In the genomic region with DNA sequence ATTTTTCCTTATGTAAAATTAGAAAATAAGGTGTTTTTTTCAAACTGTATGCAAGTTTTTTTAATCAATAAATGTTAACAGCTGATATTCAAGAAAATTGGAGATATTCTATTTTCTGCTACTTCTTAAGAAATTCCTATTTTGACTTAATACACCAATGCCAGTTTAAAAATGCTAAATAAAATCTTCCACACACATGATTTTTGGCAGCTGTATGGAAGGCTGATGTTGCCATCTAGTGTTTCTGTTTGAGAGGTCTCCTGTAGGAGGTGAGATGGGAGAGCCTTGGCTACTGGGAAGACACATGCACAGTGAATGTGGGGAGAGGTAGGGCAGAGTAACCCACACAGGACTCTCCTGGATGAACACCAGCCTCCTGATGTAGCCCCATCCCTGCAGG, we compare ENCODE assay signal across 8 cellular contexts. TPM values are rescaled to one million over a fixed set of nuclear protein-coding genes. Genes with fewer than 3 reads are reported as not detected.
A peak's percentile ranks its signal among the peaks of the same experiment; 100 is the strongest.
DNase-seq lines count a peak whose midpoint lies in the region; ATAC-seq and TF ChIP-seq lines count a peak whose summit lies in the region.

No MANE protein-coding gene starts in this region.

- H3K27me3 ChIP-seq in body of pancreas (no peaks in the 10 kb centered on the region), kidney epithelial cell (ENCODE audit: control insufficient read depth, insufficient read depth, low read length) (no peaks in the 10 kb centered on the region), upper lobe of right lung (no peaks in the 10 kb centered on the region)

- DNase-seq in COLO829 (ENCODE audit: low spot score) = peak; percentile 77
- peak; percentile 62 for DNase-seq in RKO (ENCODE audit: low spot score)
- peak in 1 of 4 donors; percentile 22 for DNase-seq in body of pancreas
- DNase-seq in kidney epithelial cell (ENCODE audit: low read depth) = peak; percentile 7
- no peak for DNase-seq in upper lobe of right lung
- no peak for DNase-seq in cerebellar nuclear complex (lab: John Stamatoyannopoulos, UW)

- H3K4me1 ChIP-seq in body of pancreas (no peaks in the 10 kb centered on the region), upper lobe of right lung (no peaks in the 10 kb centered on the region)

- peak; percentile 71 for ATAC-seq in GM18517 (IDR thresholded peaks at IDR 0.05; ENCODE audit: unreplicated experiment)
- peak; percentile 76 for ATAC-seq in HG03354 (IDR thresholded peaks at IDR 0.05; ENCODE audit: poor library complexity, severe bottlenecking, unreplicated experiment)
- ATAC-seq in body of pancreas = no peak
- ATAC-seq in upper lobe of right lung = peak; percentile 86

- intact Hi-C loops in body of pancreas (cut with DNase I) = no loop called here
- intact Hi-C loops in upper lobe of right lung (cut with DNase I) = no loop called here

- no peak for TF ChIP-seq POLR2A in body of pancreas (IDR thresholded peaks at IDR 0.05)

- TF ChIP-seq CTCF in body of pancreas (IDR thresholded peaks at IDR 0.05) = peak in 4 of 7 experiments; percentile 26 to 36 (median 31)
- TF ChIP-seq CTCF in kidney epithelial cell (IDR thresholded peaks at IDR 0.05; ENCODE audit: insufficient read depth, low read length, poor library complexity, severe bottlenecking) = peak; percentile 35
- TF ChIP-seq CTCF in upper lobe of right lung (IDR thresholded peaks at IDR 0.05) = peak; percentile 53

- H3K9me3 ChIP-seq in body of pancreas = no peaks in the 10 kb centered on the region
- H3K9me3 ChIP-seq in upper lobe of right lung = no peaks in the 10 kb centered on the region

- H3K36me3 ChIP-seq in body of pancreas (replicated peaks in 1 of 2; ENCODE audit: insufficient read depth in 1 of 2, low read depth in 2 of 2) (no peaks in the 10 kb centered on the region), kidney epithelial cell (ENCODE audit: control insufficient read depth, insufficient read depth, low read length) (no peaks in the 10 kb centered on the region), upper lobe of right lung (no peaks in the 10 kb centered on the region)

- no peak overlapping the region for H3K27ac ChIP-seq in body of pancreas
- no peak overlapping the region for H3K27ac ChIP-seq in upper lobe of right lung

- H3K4me3 ChIP-seq in body of pancreas (no peak overlapping the region), kidney epithelial cell (ENCODE audit: low read depth, low read length) (no peak overlapping the region), upper lobe of right lung (no peak overlapping the region)

RNA-seq across cellular contexts. Expression of gene OR2B11, which starts 29.2 kb away (rescaled TPM):
- total RNA-seq in body of pancreas = not detected
- not detected in 2 replicates for total RNA-seq in kidney epithelial cell
- total RNA-seq in upper lobe of right lung = not detected

RNA-seq across cellular contexts. Expression of gene OR2C3, which starts 49.2 kb away (rescaled TPM):
- total RNA-seq in body of pancreas (not detected), kidney epithelial cell (0.04 and 0.07 TPM in 2 replicates), upper lobe of right lung (not detected)

Comparison
In these comparisons a context has a peak if more than half of its experiments do, and no peak if none do; other contexts are left out.
1. DNase-seq: peak in COLO829 (single experiment), RKO (single experiment) and kidney epithelial cell (single experiment); none in upper lobe of right lung (single experiment) and cerebellar nuclear complex (0 of 2).
2. Peak in every context shown above with its lines, with median percentiles within 50 percentile points of each other: CTCF ChIP-seq.